10 cellular contexts compared by ENCODE assay signal in the genomic region with DNA sequence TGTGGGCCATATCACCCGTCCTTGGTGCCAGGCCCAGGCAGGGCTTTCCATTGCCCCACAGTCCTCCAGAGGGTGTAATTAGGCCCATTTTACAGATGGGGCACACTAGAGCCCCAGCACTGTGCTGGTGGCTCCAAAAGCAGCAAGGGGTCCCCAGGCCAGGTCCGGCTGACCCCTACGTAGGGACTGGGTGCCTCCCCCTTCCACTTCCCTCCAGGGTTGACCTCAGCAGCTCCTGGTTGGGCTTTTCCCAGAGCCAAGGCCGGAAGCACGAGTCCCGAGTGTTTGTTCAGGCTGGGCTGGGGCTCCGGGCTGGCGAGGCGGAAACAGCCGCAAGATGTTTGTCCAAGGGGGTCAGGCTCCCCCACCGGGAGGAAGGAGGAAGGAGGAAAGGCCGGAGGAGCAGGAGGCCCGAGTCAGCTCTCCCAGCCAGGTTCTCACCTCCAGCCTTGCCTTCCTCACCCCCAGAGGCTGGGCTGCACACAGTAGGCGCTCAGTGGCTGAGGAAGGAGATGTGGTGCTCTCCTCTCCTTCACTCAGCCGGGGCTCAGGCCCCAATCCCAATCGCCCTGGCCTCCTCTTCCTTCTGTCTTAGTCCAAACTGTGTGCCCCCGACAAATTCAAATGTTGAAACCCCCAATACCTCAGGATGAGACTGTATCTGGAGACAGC. TPM values are rescaled to one million over a fixed set of nuclear protein-coding genes. Genes with fewer than 3 reads are reported as not detected.
DNase-seq lines count a peak whose midpoint lies in the region; ATAC-seq and TF ChIP-seq lines count a peak whose summit lies in the region.
"Had no signal": no experiment of that assay in that cellular context is flagged by ENCODE, and none has a peak within 500 bp of the region (broad histone marks: within the 10 kb centered on the region; RNA-seq: fewer than 3 reads in every experiment).

No MANE protein-coding gene starts in this region.

- H3K4me1 Mint-ChIP-seq in nephron: peaks cover 36% of the 10 kb centered on the region

- ATAC-seq in GM18870 (IDR thresholded peaks at IDR 0.05; ENCODE audit: unreplicated experiment) (no peak), GM19328 (IDR thresholded peaks at IDR 0.05; ENCODE audit: unreplicated experiment) (no peak)

- H3K9me3 Mint-ChIP-seq in nephron: no peaks in the 10 kb centered on the region

- peaks cover 71% of the 10 kb centered on the region for H3K4me1 ChIP-seq in vagina

- TF ChIP-seq CTCF in nephron (IDR thresholded peaks at IDR 0.05; ENCODE audit: unreplicated experiment in 3 of 3) (no peak), vagina (IDR thresholded peaks at IDR 0.05) (no peak)

- peaks cover 4% of the 10 kb centered on the region for H3K27me3 Mint-ChIP-seq in nephron (ENCODE audit: low read depth)

- peak overlapping the region in 2 of 3 experiments; percentile 46 to 47 for H3K4me3 Mint-ChIP-seq in nephron

- H3K27me3 ChIP-seq in vagina: no peaks in the 10 kb centered on the region

- TF ChIP-seq POLR2A in vagina (IDR thresholded peaks at IDR 0.05): no peak

- peak; percentile 50 for DNase-seq in activated effector memory CD4-positive, alpha-beta T cell treated with anti-CD3 and anti-CD28 coated beads, Interleukin-2, amount 50 U/mL, for 16 hours
- DNase-seq in activated effector memory CD4-positive, alpha-beta T cell treated with Interleukin-2 at 50 U/mL for 16 hours: no peak
- DNase-seq in foreskin melanocyte (peak; percentile 45), vagina (ENCODE audit: extremely low spot score in 2 of 2) (peak in 1 of 2 donors; percentile 85), A172 (ENCODE audit: low spot score) (no peak)
- DNase-seq: amygdala had no signal

- H3K36me3 ChIP-seq in vagina: no peaks in the 10 kb centered on the region

- H3K27ac Mint-ChIP-seq in nephron: peak overlapping the region; percentile 37 to 87 (median 73)

- no peaks in the 10 kb centered on the region for H3K9me3 ChIP-seq in vagina

- H3K36me3 Mint-ChIP-seq in nephron (ENCODE audit: low read depth): no peaks in the 10 kb centered on the region

- peak overlapping the region; percentile 93 for H3K27ac ChIP-seq in vagina
- H3K27ac ChIP-seq: KMS-11 had no signal

- no peak overlapping the region for H3K4me3 ChIP-seq in vagina

- intact Hi-C loops in vagina (cut with DNase I): loop anchor here (10.0 kb wide), 1 partner anchor 201 kb away; no protein-coding TSS in a partner anchor

RNA-seq across cellular contexts. Expression of gene PLXND1, which starts 17.1 kb away (rescaled TPM):
- total RNA-seq in vagina: 96.5 TPM
- 210 and 219 TPM in 2 replicates for total RNA-seq in A172 (2014; rRNA removed; shearing (Covaris generic))

Comparison
In these comparisons a context has a peak if more than half of its experiments do, and no peak if none do; other contexts are left out.
1. DNase-seq: peak in activated effector memory CD4-positive, alpha-beta T cell treated with anti-CD3 and anti-CD28 coated beads, Interleukin-2, amount 50 U/mL, for 16 hours (single experiment) and foreskin melanocyte (single experiment); none in activated effector memory CD4-positive, alpha-beta T cell treated with Interleukin-2 at 50 U/mL for 16 hours (single experiment) and A172 (single experiment).